In the genomic region with DNA sequence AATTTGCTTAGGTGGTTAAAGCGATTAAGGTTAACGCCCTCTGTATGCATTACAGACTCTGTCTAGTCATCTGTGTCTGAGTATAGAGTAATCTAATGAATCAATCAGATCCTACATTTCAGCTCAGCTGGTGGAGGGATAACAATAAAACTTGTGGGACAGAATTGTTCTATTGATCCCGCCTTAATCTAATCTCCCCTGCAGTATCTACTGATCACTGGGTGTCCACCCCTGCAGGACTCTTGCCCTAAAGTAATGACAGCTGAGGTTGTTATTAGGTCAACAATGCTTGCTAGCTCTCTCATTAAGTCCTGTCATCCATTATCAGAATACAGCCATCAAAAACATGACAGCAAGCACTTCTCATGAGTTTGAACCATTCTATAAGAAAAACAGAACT, we compare ENCODE assay signal across 21 cellular contexts.
A peak's percentile ranks its signal among the peaks of the same experiment; 100 is the strongest.
DNase-seq lines count a peak whose midpoint lies in the region; FAIRE-seq and TF ChIP-seq lines count a peak whose summit lies in the region.
"Had no signal": no experiment of that assay in that cellular context is flagged by ENCODE, and none has a peak within 500 bp of the region (broad histone marks: within the 10 kb centered on the region; RNA-seq: fewer than 3 reads in every experiment).

No MANE protein-coding gene starts in this region.

- H3K27ac Mint-ChIP-seq in HFFc6: no peak overlapping the region
- H3K27ac Mint-ChIP-seq: B cell, T-helper 17 cell had no signal

- H3K9me3 Mint-ChIP-seq in HFFc6: peaks cover 13% of the 10 kb centered on the region

- no peaks in the 10 kb centered on the region for H3K36me3 Mint-ChIP-seq in HFFc6 (ENCODE audit: low read depth)
- H3K36me3 Mint-ChIP-seq: CD14-positive monocyte had no signal

- TF ChIP-seq CTCF in D721Med (IDR thresholded peaks at IDR 0.05; ENCODE audit: insufficient read depth, missing control alignments) (no peak), HFFc6 (IDR thresholded peaks at IDR 0.05) (no peak)

- H3K4me1 Mint-ChIP-seq in HFFc6 (ENCODE audit: low read depth): no peaks in the 10 kb centered on the region
- H3K4me1 Mint-ChIP-seq: B cell, CD14-positive monocyte, T-helper 17 cell had no signal

- H3K4me3 Mint-ChIP-seq in HFFc6: no peak overlapping the region
- H3K4me3 Mint-ChIP-seq: B cell, CD14-positive monocyte, T-helper 17 cell had no signal

- DNase-seq in D721Med (ENCODE audit: insufficient read length, low spot score): no peak
- peak; percentile 67 for DNase-seq in NCI-H1417 treated with DMSO at 0.1 percent for 48 hours (lab: John Stamatoyannopoulos, UW)
- peak; percentile 97 for DNase-seq in NCI-H748 treated with DMSO at 0.1 percent for 48 hours (lab: John Stamatoyannopoulos, UW)
- peak; percentile 23 for DNase-seq in SK-N-DZ (ENCODE audit: low spot score)
- no peak for DNase-seq in pons (ENCODE audit: low spot score)
- DNase-seq in NCI-H1436 (lab: John Stamatoyannopoulos, UW): no peak
- no peak for DNase-seq in MV-4-11 (lab: John Stamatoyannopoulos, UW)
- DNase-seq in HFFc6: no peak
- DNase-seq: DMS79, MG63, NCI-H1048, NCI-H187, NCI-H226, NCI-H510A treated with DMSO at 0.1 percent for 48 hours, SJCRH30, T-helper 17 cell had no signal

- peak; percentile 98 for FAIRE-seq in D721Med (lab: Jason Lieb, UNC)
- FAIRE-seq: A549, HepG2, K562 had no signal

- no peaks in the 10 kb centered on the region for H3K27me3 Mint-ChIP-seq in HFFc6 (ENCODE audit: insufficient read depth)
- H3K27me3 Mint-ChIP-seq: B cell, T-helper 17 cell had no signal

Comparison
In these comparisons a context has a peak if more than half of its experiments do, and no peak if none do; other contexts are left out.
1. DNase-seq: peak in NCI-H1417 treated with DMSO at 0.1 percent for 48 hours (single experiment), NCI-H748 treated with DMSO at 0.1 percent for 48 hours (single experiment) and SK-N-DZ (single experiment); none in D721Med (single experiment), pons (single experiment), NCI-H1436 (single experiment), MV-4-11 (single experiment) and HFFc6 (single experiment).